In genomic region chr9:131635285-131635684, GRCh38 we compare ENCODE assay signal across 9 cellular contexts.
A peak's percentile ranks its signal among the peaks of the same experiment; 100 is the strongest.
DNase-seq lines count a peak whose midpoint lies in the region; ATAC-seq and TF ChIP-seq lines count a peak whose summit lies in the region.
"Had no signal": no experiment of that assay in that cellular context is flagged by ENCODE, and none has a peak within 500 bp of the region (broad histone marks: within the 10 kb centered on the region; RNA-seq: fewer than 3 reads in every experiment).

No MANE protein-coding gene starts in this region.

- H3K4me3 ChIP-seq in rectal smooth muscle tissue (ENCODE audit: low read length), result no peak overlapping the region
- H3K4me3 ChIP-seq in uterus, result no peak overlapping the region

- peak overlapping the region; percentile 90 for H3K27ac Mint-ChIP-seq in activated naive CD4-positive, alpha-beta T cell treated with anti-CD3 and anti-CD28 coated beads, Interleukin-2, amount 10 ng/mL, durations not matched to agents 7 days and 5 days

- H3K27me3 Mint-ChIP-seq in activated naive CD4-positive, alpha-beta T cell treated with anti-CD3 and anti-CD28 coated beads, Interleukin-2, amount 10 ng/mL, durations not matched to agents 7 days and 5 days, result no peaks in the 10 kb centered on the region

- H3K4me1 Mint-ChIP-seq in activated naive CD4-positive, alpha-beta T cell treated with anti-CD3 and anti-CD28 coated beads, Interleukin-2, amount 10 ng/mL, durations not matched to agents 7 days and 5 days, result peaks cover 37% of the 10 kb centered on the region

- ATAC-seq in Right ventricle myocardium inferior (peak; percentile 95), GM21528 (IDR thresholded peaks at IDR 0.05; ENCODE audit: low FRiP score, unreplicated experiment) (no peak)

- H3K36me3 ChIP-seq in rectal smooth muscle tissue (ENCODE audit: control insufficient read depth, insufficient read depth, low read length) (peaks cover 4% of the 10 kb centered on the region), uterus (no peaks in the 10 kb centered on the region)

- peak in 2 of 4 experiments; percentile 26 to 41 for TF ChIP-seq CTCF in uterus (IDR thresholded peaks at IDR 0.05)

- no peaks in the 10 kb centered on the region for H3K9me3 ChIP-seq in uterus

- H3K9ac ChIP-seq in rectal smooth muscle tissue (ENCODE audit: low read length), result no peak overlapping the region

- CTCF ChIA-PET in activated naive CD4-positive, alpha-beta T cell treated with anti-CD3 and anti-CD28 coated beads, Interleukin-2, amount 10 ng/mL, durations not matched to agents 7 days and 5 days (lab: Charles Lee), result interaction anchor here (0.7 to 2.6 kb wide), 12 partner anchors 11 to 618 kb away, joined by 3 to 7 read pairs (median 3); no protein-coding TSS in a partner anchor

- TF ChIP-seq POLR2A in uterus (IDR thresholded peaks at IDR 0.05), result peak; percentile 39 to 74

- no peak overlapping the region for H3K4me3 Mint-ChIP-seq in activated naive CD4-positive, alpha-beta T cell treated with anti-CD3 and anti-CD28 coated beads, Interleukin-2, amount 10 ng/mL, durations not matched to agents 7 days and 5 days

- no peaks in the 10 kb centered on the region for H3K9me3 Mint-ChIP-seq in activated naive CD4-positive, alpha-beta T cell treated with anti-CD3 and anti-CD28 coated beads, Interleukin-2, amount 10 ng/mL, durations not matched to agents 7 days and 5 days

- H3K36me3 Mint-ChIP-seq in activated naive CD4-positive, alpha-beta T cell treated with anti-CD3 and anti-CD28 coated beads, Interleukin-2, amount 10 ng/mL, durations not matched to agents 7 days and 5 days, result peaks cover 50% of the 10 kb centered on the region

- H3K27me3 ChIP-seq in rectal smooth muscle tissue (ENCODE audit: control insufficient read depth, insufficient read depth, low read length) (no peaks in the 10 kb centered on the region), uterus (no peaks in the 10 kb centered on the region)

- intact Hi-C loops in Right ventricle myocardium inferior (cut with DNase I) (no loop called here), uterus (cut with DNase I; ENCODE audit: low total_unique reads) (no loop called here)

- H3K4me1 ChIP-seq in rectal smooth muscle tissue (ENCODE audit: control insufficient read depth, insufficient read depth, low read length), result no peaks in the 10 kb centered on the region
- H3K4me1 ChIP-seq in uterus, result peaks cover 0 to 8% of the 10 kb centered on the region in 2 donors

- DNase-seq in NCI-H2171 treated with DMSO at 0.1 percent for 48 hours (lab: John Stamatoyannopoulos, UW), result peak; percentile 36
- no peak for DNase-seq in NCI-H2171 (lab: John Stamatoyannopoulos, UW)
- DNase-seq in SIG-M5 treated with dmso at 0.1 percent for 504 hours (lab: John Stamatoyannopoulos, UW; ENCODE audit: unreplicated experiment), result peak; percentile 94
- peak; percentile 85 for DNase-seq in activated naive CD4-positive, alpha-beta T cell treated with anti-CD3 and anti-CD28 coated beads, Interleukin-2, amount 10 ng/mL, durations not matched to agents 7 days and 5 days
- DNase-seq in Right ventricle myocardium inferior (ENCODE audit: missing footprints), result peak; percentile 89
- DNase-seq in uterus, result peak; percentile 86 to 95

- H3K27ac ChIP-seq in rectal smooth muscle tissue (ENCODE audit: low read depth, low read length) (peak overlapping the region; percentile 51), uterus (peak overlapping the region; percentile 86 to 95)
- H3K27ac ChIP-seq: C4-2B had no signal
